ENCODE assay signal across 20 cellular contexts in genomic region chr4:6625256-6625655, GRCh38.
"Had no signal": no experiment of that assay in that cellular context is flagged by ENCODE, and none has a peak within 500 bp of the region (broad histone marks: within the 10 kb centered on the region; RNA-seq: fewer than 3 reads in every experiment).

No MANE protein-coding gene starts in this region.

- H3K4me3 ChIP-seq: cardiac muscle cell, ovary, thyroid gland had no signal

- H3K4me1 Mint-ChIP-seq: activated CD4-positive, alpha-beta memory T cell treated with anti-CD3 and anti-CD28 coated beads, Interleukin-2, amount 10 ng/mL, durations not matched to agents 7 days and 5 days; activated CD4-positive, alpha-beta T cell treated with anti-CD3 and anti-CD28 coated beads, Interleukin-2, amount 10 ng/mL, durations not matched to agents 24 days and 14 days had no signal

- H3K36me3 ChIP-seq: cardiac muscle cell, ovary had no signal

- H3K4me3 Mint-ChIP-seq: activated CD4-positive, alpha-beta memory T cell treated with anti-CD3 and anti-CD28 coated beads, Interleukin-2, amount 10 ng/mL, durations not matched to agents 7 days and 5 days; activated CD4-positive, alpha-beta T cell treated with anti-CD3 and anti-CD28 coated beads, Interleukin-2, amount 10 ng/mL, durations not matched to agents 24 days and 14 days; activated naive CD4-positive, alpha-beta T cell treated with anti-CD3 and anti-CD28 coated beads for 36 hours; activated T-cell treated with anti-CD3 and anti-CD28 coated beads, Interleukin-2, amount 50 U/mL, for 72 hours; dendritic cell treated with granulocyte-macrophage colony-stimulating factor and Interleukin-4, amounts not matched to agents 40 ng/mL and 50 ng/mL, for 4 days; memory B cell; natural killer cell treated with Interleukin-12 subunit alpha and Interleukin-12 subunit beta and Interleukin-15 and Interleukin-18, amount 100 ng/mL, for 72 hours; stimulated activated naive CD8-positive, alpha-beta T cell treated with anti-CD3 and anti-CD28 coated beads, Interleukin-15, Interleukin-2, amounts not matched to agents 100 ng/mL and 50 ng/mL, for 24 hours had no signal

- DNase-seq: activated CD4-positive, alpha-beta memory T cell treated with anti-CD3 and anti-CD28 coated beads, Interleukin-2, amount 10 ng/mL, durations not matched to agents 7 days and 5 days; activated CD4-positive, alpha-beta T cell treated with anti-CD3 and anti-CD28 coated beads, Interleukin-2, amount 10 ng/mL, durations not matched to agents 24 days and 14 days; activated effector memory CD4-positive, alpha-beta T cell treated with Interleukin-2 at 50 U/mL for 16 hours; activated naive CD4-positive, alpha-beta T cell treated with anti-CD3 and anti-CD28 coated beads for 36 hours; activated T-cell treated with anti-CD3 and anti-CD28 coated beads, Interleukin-2, amount 50 U/mL, for 72 hours; effector CD8-positive, alpha-beta T cell; foreskin keratinocyte; left colon; ovary; right cardiac atrium; stimulated activated CD4-positive, alpha-beta T cell treated with anti-CD3 and anti-CD28 coated beads, Interleukin-4, amount 100 ng/mL, for 24 hours; substantia nigra; T-helper 9 cell; thyroid gland had no signal

- H3K9me3 ChIP-seq: neutrophil, ovary, thyroid gland had no signal

- H3K36me3 Mint-ChIP-seq: natural killer cell treated with Interleukin-12 subunit alpha and Interleukin-12 subunit beta and Interleukin-15 and Interleukin-18, amount 100 ng/mL, for 72 hours had no signal

- H3K4me1 ChIP-seq: foreskin keratinocyte, thyroid gland had no signal

- H3K27ac Mint-ChIP-seq: activated CD4-positive, alpha-beta memory T cell treated with anti-CD3 and anti-CD28 coated beads, Interleukin-2, amount 10 ng/mL, durations not matched to agents 7 days and 5 days; activated CD4-positive, alpha-beta T cell treated with anti-CD3 and anti-CD28 coated beads, Interleukin-2, amount 10 ng/mL, durations not matched to agents 24 days and 14 days; activated naive CD4-positive, alpha-beta T cell treated with anti-CD3 and anti-CD28 coated beads for 36 hours; activated T-cell treated with anti-CD3 and anti-CD28 coated beads, Interleukin-2, amount 50 U/mL, for 72 hours; dendritic cell treated with granulocyte-macrophage colony-stimulating factor and Interleukin-4, amounts not matched to agents 40 ng/mL and 50 ng/mL, for 4 days; memory B cell; natural killer cell treated with Interleukin-12 subunit alpha and Interleukin-12 subunit beta and Interleukin-15 and Interleukin-18, amount 100 ng/mL, for 72 hours; stimulated activated naive CD8-positive, alpha-beta T cell treated with anti-CD3 and anti-CD28 coated beads, Interleukin-15, Interleukin-2, amounts not matched to agents 100 ng/mL and 50 ng/mL, for 24 hours had no signal

- H3K27ac ChIP-seq: cardiac muscle cell, foreskin keratinocyte, neutrophil, ovary, thyroid gland had no signal

- H3K27me3 Mint-ChIP-seq: activated CD4-positive, alpha-beta memory T cell treated with anti-CD3 and anti-CD28 coated beads, Interleukin-2, amount 10 ng/mL, durations not matched to agents 7 days and 5 days; activated CD4-positive, alpha-beta T cell treated with anti-CD3 and anti-CD28 coated beads, Interleukin-2, amount 10 ng/mL, durations not matched to agents 24 days and 14 days; dendritic cell treated with granulocyte-macrophage colony-stimulating factor and Interleukin-4, amounts not matched to agents 40 ng/mL and 50 ng/mL, for 4 days; memory B cell; natural killer cell treated with Interleukin-12 subunit alpha and Interleukin-12 subunit beta and Interleukin-15 and Interleukin-18, amount 100 ng/mL, for 72 hours; stimulated activated naive CD8-positive, alpha-beta T cell treated with anti-CD3 and anti-CD28 coated beads, Interleukin-15, Interleukin-2, amounts not matched to agents 100 ng/mL and 50 ng/mL, for 24 hours had no signal

- H3K27me3 ChIP-seq: cardiac muscle cell, foreskin keratinocyte, neutrophil, ovary, thyroid gland had no signal

- H3K9me3 Mint-ChIP-seq: activated CD4-positive, alpha-beta memory T cell treated with anti-CD3 and anti-CD28 coated beads, Interleukin-2, amount 10 ng/mL, durations not matched to agents 7 days and 5 days; activated CD4-positive, alpha-beta T cell treated with anti-CD3 and anti-CD28 coated beads, Interleukin-2, amount 10 ng/mL, durations not matched to agents 24 days and 14 days; activated naive CD4-positive, alpha-beta T cell treated with anti-CD3 and anti-CD28 coated beads for 36 hours; activated T-cell treated with anti-CD3 and anti-CD28 coated beads, Interleukin-2, amount 50 U/mL, for 72 hours; dendritic cell treated with granulocyte-macrophage colony-stimulating factor and Interleukin-4, amounts not matched to agents 40 ng/mL and 50 ng/mL, for 4 days; natural killer cell treated with Interleukin-12 subunit alpha and Interleukin-12 subunit beta and Interleukin-15 and Interleukin-18, amount 100 ng/mL, for 72 hours; stimulated activated naive CD8-positive, alpha-beta T cell treated with anti-CD3 and anti-CD28 coated beads, Interleukin-15, Interleukin-2, amounts not matched to agents 100 ng/mL and 50 ng/mL, for 24 hours had no signal

- ATAC-seq: activated T-cell treated with anti-CD3 and anti-CD28 coated beads, Interleukin-2, amount 50 U/mL, for 72 hours; foreskin keratinocyte; left colon; natural killer cell treated with Interleukin-12 subunit alpha and Interleukin-12 subunit beta and Interleukin-15 and Interleukin-18, amount 100 ng/mL, for 72 hours; right cardiac atrium had no signal
